Comparison of ENCODE assay signal across 8 cellular contexts in genomic region chr3:99808163-99808794, GRCh38. TPM values are rescaled to one million over a fixed set of nuclear protein-coding genes. Genes with fewer than 3 reads are reported as not detected.
DNase-seq lines count a peak whose midpoint lies in the region; TF ChIP-seq lines count a peak whose summit lies in the region.

No MANE protein-coding gene starts in this region.

- H3K4me3 ChIP-seq in Caco-2 (ENCODE audit: low read depth, low read length), result no peak overlapping the region
- H3K4me3 ChIP-seq in mammary epithelial cell (replicated peaks in 1 of 3; ENCODE audit: insufficient read depth in 1 of 3, low read depth in 2 of 3, low read length in 3 of 3), result no peak overlapping the region

- DNase-seq in Caco-2 (peak; percentile 57 to 62), GM19240 (ENCODE audit: insufficient read length, low spot score) (peak; percentile 14), LHCN-M2 (ENCODE audit: low read depth) (peak; percentile 77), RPMI7951 (ENCODE audit: low read depth) (peak; percentile 75), mammary epithelial cell (peak; percentile 59), kidney glomerular epithelial cell (lab: John Stamatoyannopoulos, UW) (peak; percentile 63), inferior parietal cortex (ENCODE audit: extremely low spot score) (no peak)
- DNase-seq in stimulated activated naive CD4-positive, alpha-beta T cell treated with Interleukin-2 at 50 U/mL for 16 hours (lab: John Stamatoyannopoulos, UW), result peak; percentile 23

- POLR2A ChIA-PET in Caco-2 (lab: Charles Lee), result no interaction called here

- H3K27me3 Mint-ChIP-seq in Caco-2 (ENCODE audit: insufficient read depth, unreplicated experiment), result no peaks in the 10 kb centered on the region

- H4K20me1 ChIP-seq in mammary epithelial cell (ENCODE audit: insufficient read depth, low read length), result no peaks in the 10 kb centered on the region

- H3K9ac ChIP-seq in mammary epithelial cell (ENCODE audit: insufficient read depth, low read length), result no peak overlapping the region

- H3K27ac ChIP-seq in mammary epithelial cell (ENCODE audit: insufficient read depth, low read depth, low read length), result no peak overlapping the region

- H3K4me1 Mint-ChIP-seq in Caco-2 (ENCODE audit: low read depth, unreplicated experiment), result no peaks in the 10 kb centered on the region

- H3K79me2 ChIP-seq in mammary epithelial cell (ENCODE audit: insufficient read depth, low read length), result no peaks in the 10 kb centered on the region

- H3K36me3 ChIP-seq in Caco-2 (ENCODE audit: control insufficient read depth, insufficient read depth, low read length) (no peaks in the 10 kb centered on the region), mammary epithelial cell (ENCODE audit: insufficient read depth, low read length) (no peaks in the 10 kb centered on the region)

- dilution Hi-C loops in mammary epithelial cell (cut with HindIII; ENCODE audit: low sequenced_read_pairs), result no loop called here

- no peak overlapping the region for H3K4me2 ChIP-seq in mammary epithelial cell (ENCODE audit: insufficient read depth, low read depth, low read length)

- no peak overlapping the region for H3K27ac Mint-ChIP-seq in Caco-2 (ENCODE audit: unreplicated experiment)

- H2AFZ ChIP-seq in mammary epithelial cell (ENCODE audit: low read depth, low read length), result no peak overlapping the region

- in situ Hi-C loops in mammary epithelial cell (cut with MboI; ENCODE audit: low sequenced_read_pairs in 2 of 2), result no loop called here

- peaks cover 6% of the 10 kb centered on the region for H3K36me3 Mint-ChIP-seq in Caco-2 (ENCODE audit: insufficient read depth, unreplicated experiment)

- H3K4me3 Mint-ChIP-seq in Caco-2 (ENCODE audit: unreplicated experiment), result no peak overlapping the region

- CTCF ChIA-PET in Caco-2 (lab: Charles Lee), result interaction anchor here (0.6 kb wide), 1 partner anchor 1007 kb away, joined by 3 read pairs; no protein-coding TSS in a partner anchor
- CTCF ChIA-PET in mammary epithelial cell (lab: Charles Lee; ENCODE audit: low non-redundant PET), result interaction anchor here (0.5 to 0.7 kb wide), 4 partner anchors 16 to 446 kb away, joined by 3 to 4 read pairs (median 3); no protein-coding TSS in a partner anchor

- H3K4me1 ChIP-seq in Caco-2 (no peaks in the 10 kb centered on the region), mammary epithelial cell (ENCODE audit: insufficient read depth, low read length) (no peaks in the 10 kb centered on the region)

- TF ChIP-seq CTCF in Caco-2 (IDR thresholded peaks at IDR 0.05; ENCODE audit: insufficient read depth in 1 of 2, low read depth in 1 of 2, low read length in 1 of 2, severe bottlenecking in 1 of 2, unreplicated experiment in 1 of 2) (peak; percentile 68 to 75), mammary epithelial cell (conservative IDR thresholded peaks at IDR 0.05 in 1 of 2, IDR thresholded peaks at IDR 0.05 in 1 of 2; ENCODE audit: extremely low read depth in 1 of 2, insufficient read depth in 1 of 2, low read depth in 1 of 2, low read length in 2 of 2) (peak; percentile 85 to 92)

- H3K9me3 Mint-ChIP-seq in Caco-2 (ENCODE audit: unreplicated experiment), result peaks cover 29% of the 10 kb centered on the region

- BruUV-seq in Caco-2 (replicated peaks; lab: Mats Ljungman, UMichigan) (no TSS peak), mammary epithelial cell (replicated peaks; lab: Mats Ljungman, UMichigan) (no TSS peak)

- WGBS in mammary epithelial cell (ENCODE audit: low coverage, missing lambda C conversion rate), result 52% methylated on average over 4 of the region's 4 CpGs

- intact Hi-C loops in Caco-2 (cut with micrococcal nuclease; ENCODE audit: unreplicated experiment), result no loop called here
- intact Hi-C loops in mammary epithelial cell (cut with micrococcal nuclease), result loop anchor here (5.0 kb wide), 1 partner anchor 696 kb away; no protein-coding TSS in a partner anchor

- peaks cover 15% of the 10 kb centered on the region for H3K9me3 ChIP-seq in Caco-2
- peaks cover 11% of the 10 kb centered on the region for H3K9me3 ChIP-seq in mammary epithelial cell (replicated peaks; ENCODE audit: insufficient read depth, low read length)

- H3K27me3 ChIP-seq in Caco-2 (replicated peaks; ENCODE audit: control insufficient read depth, insufficient read depth, low read length) (no peaks in the 10 kb centered on the region), mammary epithelial cell (ENCODE audit: insufficient read depth, low read length) (no peaks in the 10 kb centered on the region)

RNA-seq across cellular contexts. Expression of gene CMSS1, which starts 9.4 kb away (rescaled TPM):
- total RNA-seq in Caco-2 (2022) (36.3 and 54.4 TPM in 2 replicates), LHCN-M2 (2014; rRNA removed) (29.2 and 37.1 TPM in 2 replicates), mammary epithelial cell (10 to 100 TPM; 20.8 to 55.3 TPM)
- polyA plus RNA-seq in LHCN-M2 (2012), result 38.9 TPM
- 61.8 and 63.7 TPM in 2 replicates for total RNA-seq in RPMI7951 (2014; rRNA removed; shearing (Covaris generic))
- polyA plus RNA-seq in mammary epithelial cell, result 24.7 TPM
- polyA minus RNA-seq in mammary epithelial cell, result 0.67 TPM
